In the genomic region with DNA sequence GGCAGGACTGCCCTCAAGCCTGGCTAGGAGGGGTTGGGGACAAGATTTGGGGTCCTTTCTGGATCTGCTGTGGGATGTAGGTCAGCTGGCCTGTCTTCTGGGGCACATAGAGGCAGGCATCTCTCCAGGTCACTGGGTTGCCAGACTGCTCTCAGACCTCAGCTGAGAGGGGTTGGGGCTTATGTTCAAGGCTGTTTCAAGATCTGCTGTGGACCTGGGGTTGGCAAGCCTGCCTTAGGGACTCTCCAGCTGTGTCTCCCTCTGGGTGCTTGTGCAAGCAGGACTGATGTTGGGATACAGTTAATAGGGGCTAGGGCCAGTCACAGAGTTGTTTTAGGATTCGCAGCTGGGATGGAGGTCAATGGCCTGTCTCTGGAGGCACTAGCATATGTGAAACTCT, we compare ENCODE assay signal across 6 cellular contexts.
"Had no signal": no experiment of that assay in that cellular context is flagged by ENCODE, and none has a peak within 500 bp of the region (broad histone marks: within the 10 kb centered on the region; RNA-seq: fewer than 3 reads in every experiment).

No MANE protein-coding gene starts in this region.

- H3K4me1 Mint-ChIP-seq: GM23338, IgD-negative memory B cell had no signal

- H3K4me3 ChIP-seq: GM23338 had no signal

- H3K27ac ChIP-seq: HL-60 had no signal

- H3K27me3 Mint-ChIP-seq: IgD-negative memory B cell had no signal

- H3K4me2 ChIP-seq: GM23338 had no signal

- H3K27ac Mint-ChIP-seq: GM23338, H9, IgD-negative memory B cell had no signal

- H2AFZ ChIP-seq: GM23338 had no signal

- ATAC-seq: GM23338, HepG2 had no signal

- H3K4me3 Mint-ChIP-seq: GM23338, H9, IgD-negative memory B cell had no signal

- H3K36me3 Mint-ChIP-seq: IgD-negative memory B cell had no signal

- H3K9me3 Mint-ChIP-seq: GM23338 had no signal

- DNase-seq: H9, HCEC 1CT had no signal
